Comparison of ENCODE assay signal across 19 cellular contexts in the genomic region with DNA sequence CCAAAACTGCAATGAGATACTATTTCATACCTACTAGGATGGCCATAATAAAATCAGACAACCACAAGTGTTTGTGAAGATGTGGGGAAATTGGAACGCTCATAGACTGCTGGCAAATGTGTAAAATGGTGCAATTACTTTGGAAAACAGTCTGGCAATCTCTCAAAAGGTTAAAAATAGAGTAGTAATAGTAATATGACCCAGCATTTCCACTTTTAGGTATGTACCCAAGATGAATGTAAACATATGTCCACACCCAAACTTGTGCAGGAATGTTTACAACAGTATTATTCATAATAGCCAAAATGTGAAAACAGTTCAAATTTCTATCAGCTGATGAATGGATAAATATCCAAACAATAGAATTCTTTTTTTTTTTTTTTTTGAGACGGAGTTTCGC.
A peak's percentile ranks its signal among the peaks of the same experiment; 100 is the strongest.
DNase-seq lines count a peak whose midpoint lies in the region; ATAC-seq and TF ChIP-seq lines count a peak whose summit lies in the region.
"Had no signal": no experiment of that assay in that cellular context is flagged by ENCODE, and none has a peak within 500 bp of the region (broad histone marks: within the 10 kb centered on the region; RNA-seq: fewer than 3 reads in every experiment).

No MANE protein-coding gene starts in this region.

- H3K4me1 ChIP-seq in foreskin keratinocyte: no peaks in the 10 kb centered on the region
- H3K4me1 ChIP-seq: Caco-2 had no signal

- H3K4me3 Mint-ChIP-seq in T-helper 17 cell: no peak overlapping the region

- CTCF ChIA-PET in BJ (lab: Yijun Ruan, JAX): no interaction called here

- no peak overlapping the region for H3K27ac ChIP-seq in foreskin keratinocyte

- no peak overlapping the region for H3K27ac Mint-ChIP-seq in T-helper 17 cell

- H3K27me3 Mint-ChIP-seq in T-helper 17 cell: no peaks in the 10 kb centered on the region

- POLR2A ChIA-PET in BJ (lab: Charles Lee): no interaction called here

- no peaks in the 10 kb centered on the region for H3K4me1 Mint-ChIP-seq in T-helper 17 cell

- DNase-seq in BJ (ENCODE audit: low read depth) (peak; percentile 16), LHCN-M2 (ENCODE audit: low read depth) (peak; percentile 3), choroid plexus epithelial cell (ENCODE audit: low read depth) (peak; percentile 49), foreskin keratinocyte (peak; percentile 4 to 9), DMS53 treated with DMSO at 0.1 percent for 48 hours (lab: John Stamatoyannopoulos, UW; ENCODE audit: unreplicated experiment) (no peak), T-helper 17 cell (no peak), pons (ENCODE audit: low spot score) (no peak)
- DNase-seq: Caco-2, GF-D8, KG1, NCI-H1417 treated with DMSO at 0.1 percent for 48 hours, NCI-H1930, NCI-H2171 treated with DMSO at 0.1 percent for 48 hours, NCI-H446, NCI-H526 treated with DMSO at 0.1 percent for 48 hours, Right ventricle myocardium superior, SW 1271 had no signal

- H3K27me3 ChIP-seq in BJ (ENCODE audit: control insufficient read depth, insufficient read depth, low read length) (no peaks in the 10 kb centered on the region), foreskin keratinocyte (no peaks in the 10 kb centered on the region)

- peaks cover 4% of the 10 kb centered on the region for H3K9me3 ChIP-seq in T-helper 17 cell (ENCODE audit: control insufficient read depth, low read length, poor library complexity, severe bottlenecking)
- H3K9me3 ChIP-seq: Caco-2 had no signal

- H3K36me3 ChIP-seq in BJ (ENCODE audit: control insufficient read depth, insufficient read depth, low read length): no peaks in the 10 kb centered on the region

- no peak for ATAC-seq in foreskin keratinocyte
- ATAC-seq in GM21529 (IDR thresholded peaks at IDR 0.05; ENCODE audit: unreplicated experiment): no peak
- ATAC-seq in T-helper 17 cell: no peak
- ATAC-seq: GM12878 had no signal

- no peaks in the 10 kb centered on the region for H3K36me3 Mint-ChIP-seq in T-helper 17 cell (ENCODE audit: low read depth)

- H3K4me3 ChIP-seq in BJ (ENCODE audit: low read depth, low read length) (no peak overlapping the region), choroid plexus epithelial cell (ENCODE audit: low read depth, low read length) (no peak overlapping the region)
- H3K4me3 ChIP-seq: GM12878 had no signal

- TF ChIP-seq CTCF in BJ (IDR thresholded peaks at IDR 0.05; ENCODE audit: insufficient read depth, low read depth, low read length) (no peak), choroid plexus epithelial cell (conservative IDR thresholded peaks at IDR 0.05; ENCODE audit: low read depth, low read length) (no peak), foreskin keratinocyte (conservative IDR thresholded peaks at IDR 0.05) (no peak)

Comparison
In these comparisons a context has a peak if more than half of its experiments do, and no peak if none do; other contexts are left out.
1. DNase-seq: peak in BJ (single experiment), LHCN-M2 (single experiment), choroid plexus epithelial cell (single experiment) and foreskin keratinocyte (2 of 2); none in DMS53 treated with DMSO at 0.1 percent for 48 hours (single experiment), T-helper 17 cell (0 of 3) and pons (single experiment).